In the genomic region with DNA sequence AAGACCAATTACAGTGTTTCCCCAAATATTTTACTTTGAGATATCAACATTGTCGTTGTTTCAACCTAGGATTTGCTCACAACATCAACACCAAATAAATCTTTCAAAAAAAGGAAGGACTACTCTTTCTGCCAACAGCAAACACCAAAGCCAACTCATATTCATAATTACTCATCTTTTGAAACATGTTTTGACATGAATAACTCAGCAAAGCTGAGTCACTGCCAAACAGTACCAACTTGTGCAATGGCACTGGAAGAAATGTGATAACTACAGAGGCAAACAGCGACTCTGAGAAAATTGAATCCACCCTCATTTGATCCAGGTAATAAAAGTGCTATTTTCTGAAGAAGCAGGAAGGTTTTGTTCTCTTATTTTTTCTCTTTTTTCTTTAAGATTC, we compare ENCODE assay signal across 10 cellular contexts.
DNase-seq lines count a peak whose midpoint lies in the region; TF ChIP-seq lines count a peak whose summit lies in the region.
"Had no signal": no experiment of that assay in that cellular context is flagged by ENCODE, and none has a peak within 500 bp of the region (broad histone marks: within the 10 kb centered on the region; RNA-seq: fewer than 3 reads in every experiment).

No MANE protein-coding gene starts in this region.

- peak; percentile 28 for DNase-seq in NCI-H146 (lab: John Stamatoyannopoulos, UW)
- no peak for DNase-seq in NCI-H146 treated with DMSO at 0.1 percent for 48 hours (lab: John Stamatoyannopoulos, UW; ENCODE audit: unreplicated experiment)
- DNase-seq in LoVo (ENCODE audit: low spot score) = peak; percentile 34
- DNase-seq in SIG-M5 treated with dmso at 0.1 percent for 504 hours (lab: John Stamatoyannopoulos, UW; ENCODE audit: unreplicated experiment) = peak; percentile 80
- DNase-seq in retinal pigment epithelial cell (ENCODE audit: low read depth) = peak; percentile 67
- no peak for DNase-seq in hepatocyte (ENCODE audit: low spot score)
- DNase-seq in AG08396 (ENCODE audit: low spot score) = no peak
- no peak for DNase-seq in stimulated activated CD4-positive, alpha-beta T cell treated with anti-CD3 and anti-CD28 coated beads, Interleukin-2, amount 100 ng/mL, for 48 hours
- DNase-seq: activated gamma-delta T cell treated with Interleukin-2 at 50 U/mL for 16 hours had no signal

- no peaks in the 10 kb centered on the region for H4K20me1 ChIP-seq in hepatocyte (ENCODE audit: insufficient read depth, poor library complexity, severe bottlenecking)

- TF ChIP-seq CTCF in retinal pigment epithelial cell (conservative IDR thresholded peaks at IDR 0.05; ENCODE audit: low read depth, low read length) (no peak), hepatocyte (IDR thresholded peaks at IDR 0.05; ENCODE audit: poor library complexity) (no peak)

- H3K9me3 ChIP-seq in hepatocyte (ENCODE audit: low read depth) = no peaks in the 10 kb centered on the region

- no peak overlapping the region for H2AFZ ChIP-seq in hepatocyte

- no peaks in the 10 kb centered on the region for H3K4me1 ChIP-seq in hepatocyte (ENCODE audit: insufficient read depth)

- no peaks in the 10 kb centered on the region for H3K79me2 ChIP-seq in hepatocyte

- H3K9me2 ChIP-seq in hepatocyte (replicated peaks; ENCODE audit: insufficient read depth) = no peaks in the 10 kb centered on the region

- H3K27me3 ChIP-seq in hepatocyte = no peaks in the 10 kb centered on the region

- H3K4me2 ChIP-seq in hepatocyte = no peak overlapping the region

- H3K36me3 ChIP-seq in hepatocyte (replicated peaks; ENCODE audit: insufficient read depth, low read depth) = no peaks in the 10 kb centered on the region

- 66% methylated on average over 2 of the region's 2 CpGs for WGBS in hepatocyte (ENCODE audit: low lambda C conversion rate, missing lambda C conversion rate)

- no peak overlapping the region for H3K27ac ChIP-seq in hepatocyte
- H3K27ac ChIP-seq: SK-N-MC had no signal

- H3K4me3 ChIP-seq in retinal pigment epithelial cell (ENCODE audit: low read length) (no peak overlapping the region), hepatocyte (no peak overlapping the region)
- H3K4me3 ChIP-seq: SK-N-MC had no signal

Comparison
In these comparisons a context has a peak if more than half of its experiments do, and no peak if none do; other contexts are left out.
1. DNase-seq: peak in NCI-H146 (single experiment), LoVo (single experiment), SIG-M5 treated with dmso at 0.1 percent for 504 hours (single experiment) and retinal pigment epithelial cell (single experiment); none in NCI-H146 treated with DMSO at 0.1 percent for 48 hours (single experiment), hepatocyte (single experiment), AG08396 (single experiment) and stimulated activated CD4-positive, alpha-beta T cell treated with anti-CD3 and anti-CD28 coated beads, Interleukin-2, amount 100 ng/mL, for 48 hours (0 of 2).